8 cellular contexts compared by ENCODE assay signal in the genomic region with DNA sequence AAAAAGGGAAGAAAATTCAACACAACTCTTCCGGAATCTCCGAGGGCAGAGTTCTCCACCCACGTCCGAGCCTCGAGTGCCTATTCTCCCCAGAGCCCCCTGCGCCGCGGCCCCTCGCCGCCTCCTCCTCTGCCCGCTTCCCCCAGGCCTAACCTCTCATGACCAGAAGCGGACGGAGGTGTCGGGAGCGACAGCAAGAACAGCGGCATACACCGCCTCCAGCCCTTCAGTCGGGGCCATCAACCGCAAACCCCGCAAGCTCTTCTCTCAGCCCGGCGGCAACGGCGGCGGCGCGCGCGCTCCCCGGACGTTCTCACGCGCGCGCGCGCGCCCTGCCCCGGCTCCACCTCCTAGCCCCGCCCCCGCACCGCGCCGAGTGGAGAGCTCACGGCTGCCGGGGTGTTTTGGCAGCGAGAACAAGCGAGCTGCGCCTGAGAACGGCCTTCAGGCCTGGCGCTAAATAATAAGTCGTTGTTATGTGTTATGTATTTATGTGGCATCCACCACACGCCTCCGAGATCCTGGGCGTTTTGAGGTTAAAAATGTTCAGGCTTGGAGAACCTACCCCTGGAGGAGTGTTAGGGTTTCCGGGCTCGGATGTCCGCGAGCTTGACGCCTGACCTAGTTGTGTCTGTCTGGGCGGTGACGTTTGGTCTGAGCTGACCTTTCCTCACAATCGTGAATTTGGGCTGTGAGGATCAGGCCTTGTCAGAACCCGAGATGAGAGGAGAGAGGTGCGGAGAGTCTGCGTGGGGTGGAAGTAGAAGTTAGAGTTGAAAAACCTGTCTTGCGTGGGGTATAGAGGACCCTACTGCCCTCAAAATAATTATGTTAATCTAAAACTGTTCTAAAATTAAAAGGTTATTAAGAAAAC. TPM values are rescaled to one million over a fixed set of nuclear protein-coding genes. Genes with fewer than 3 reads are reported as not detected.
DNase-seq lines count a peak whose midpoint lies in the region; ATAC-seq and TF ChIP-seq lines count a peak whose summit lies in the region.

Gene RNFT1, minus strand, starts transcription at position 286 of the 874 bp plus-strand sequence. Its CDS starts 77 bp downstream, at position 209.

- H3K4me1 ChIP-seq in smooth muscle cell (ENCODE audit: low read depth): no peaks in the 10 kb centered on the region

- H3K27ac ChIP-seq in caudate nucleus (ENCODE audit: low read depth, low read length) (peak within 1 kb of the TSS; percentile 95), smooth muscle cell (ENCODE audit: low read depth) (peak within 1 kb of the TSS; percentile 91)

- H3K79me2 ChIP-seq in smooth muscle cell (ENCODE audit: low read depth): peaks cover 14% of the 10 kb centered on the region

- H4K20me1 ChIP-seq in smooth muscle cell (ENCODE audit: low read depth): no peaks in the 10 kb centered on the region

- no peaks in the 10 kb centered on the region for H3K9me3 ChIP-seq in smooth muscle cell (replicated peaks; ENCODE audit: low read depth)

- ATAC-seq in HG03097 (IDR thresholded peaks at IDR 0.05; ENCODE audit: low FRiP score, unreplicated experiment): peak; percentile 74

- H3F3A ChIP-seq in smooth muscle cell (ENCODE audit: low read depth): no peaks in the 10 kb centered on the region

- H3K36me3 ChIP-seq in smooth muscle cell (ENCODE audit: low read depth): no peaks in the 10 kb centered on the region

- H3K4me1 Mint-ChIP-seq in immature natural killer cell: peaks cover 25 to 32% of the 10 kb centered on the region in 2 donors

- H3K36me3 Mint-ChIP-seq in immature natural killer cell: peaks cover 0 to 3% (median 0%) of the 10 kb centered on the region in 3 donors

- peak within 1 kb of the TSS; percentile 95 for H3K4me2 ChIP-seq in smooth muscle cell

- peak within 1 kb of the TSS; percentile 95 for H3K9ac ChIP-seq in smooth muscle cell (ENCODE audit: low read depth)

- peaks cover 6 to 12% (median 11%) of the 10 kb centered on the region in 3 donors for H3K27me3 Mint-ChIP-seq in immature natural killer cell (ENCODE audit: low read depth in 3 of 3)

- 2% methylated on average over 60 of the region's 67 CpGs for WGBS in smooth muscle cell (ENCODE audit: low lambda C conversion rate)

- H3K4me3 Mint-ChIP-seq in immature natural killer cell: peak within 1 kb of the TSS; percentile 87 to 98 (median 90)

- H3K4me3 ChIP-seq in smooth muscle cell: peak within 1 kb of the TSS; percentile 84

- peak within 1 kb of the TSS; percentile 93 to 100 (median 99) for H3K27ac Mint-ChIP-seq in immature natural killer cell

- H3K9me3 Mint-ChIP-seq in immature natural killer cell: no peaks in the 10 kb centered on the region

- H2AFZ ChIP-seq in smooth muscle cell (ENCODE audit: low read depth): peak within 1 kb of the TSS; percentile 99

- TF ChIP-seq CTCF in smooth muscle cell (IDR thresholded peaks at IDR 0.05; ENCODE audit: borderline replicate concordance, insufficient read depth, poor library complexity, severe bottlenecking): no peak

- no peaks in the 10 kb centered on the region for H3K27me3 ChIP-seq in smooth muscle cell (ENCODE audit: low read depth)

- peak; percentile 77 for DNase-seq in NK-92 treated with Interleukin-12 subunit alpha and Interleukin-12 subunit beta, amount 100 ng/mL, for 24 hours (lab: John Stamatoyannopoulos, UW)
- DNase-seq in NK-92 (lab: John Stamatoyannopoulos, UW; ENCODE audit: unreplicated experiment) (no peak), NCI-H2227 treated with DMSO at 0.1 percent for 48 hours (lab: John Stamatoyannopoulos, UW) (peak; percentile 81), caudate nucleus (lab: John Stamatoyannopoulos, UW) (peak in 60 of 61 donors; percentile 31 to 94 (median 81)), immature natural killer cell (peak; percentile 84 to 89 (median 88)), smooth muscle cell (lab: John Stamatoyannopoulos, UW; ENCODE audit: unreplicated experiment) (peak; percentile 67)
- peak; percentile 82 to 93 (median 87) for DNase-seq in activated CD4-positive, CD25-positive, alpha-beta regulatory T cell (lab: John Stamatoyannopoulos, UW)

RNA-seq across cellular contexts. Expression of gene RNFT1, which starts in this region (rescaled TPM):
- 10 to 100 TPM; 28.3 to 46.1 (median 28.9) TPM for polyA plus RNA-seq in immature natural killer cell
- 24.0 and 40.0 TPM in 2 replicates for total RNA-seq in smooth muscle cell
- polyA plus RNA-seq in smooth muscle cell: 14.5 and 23.9 TPM in 2 replicates
